Comparison of ENCODE assay signal across 8 cellular contexts in the genomic region with DNA sequence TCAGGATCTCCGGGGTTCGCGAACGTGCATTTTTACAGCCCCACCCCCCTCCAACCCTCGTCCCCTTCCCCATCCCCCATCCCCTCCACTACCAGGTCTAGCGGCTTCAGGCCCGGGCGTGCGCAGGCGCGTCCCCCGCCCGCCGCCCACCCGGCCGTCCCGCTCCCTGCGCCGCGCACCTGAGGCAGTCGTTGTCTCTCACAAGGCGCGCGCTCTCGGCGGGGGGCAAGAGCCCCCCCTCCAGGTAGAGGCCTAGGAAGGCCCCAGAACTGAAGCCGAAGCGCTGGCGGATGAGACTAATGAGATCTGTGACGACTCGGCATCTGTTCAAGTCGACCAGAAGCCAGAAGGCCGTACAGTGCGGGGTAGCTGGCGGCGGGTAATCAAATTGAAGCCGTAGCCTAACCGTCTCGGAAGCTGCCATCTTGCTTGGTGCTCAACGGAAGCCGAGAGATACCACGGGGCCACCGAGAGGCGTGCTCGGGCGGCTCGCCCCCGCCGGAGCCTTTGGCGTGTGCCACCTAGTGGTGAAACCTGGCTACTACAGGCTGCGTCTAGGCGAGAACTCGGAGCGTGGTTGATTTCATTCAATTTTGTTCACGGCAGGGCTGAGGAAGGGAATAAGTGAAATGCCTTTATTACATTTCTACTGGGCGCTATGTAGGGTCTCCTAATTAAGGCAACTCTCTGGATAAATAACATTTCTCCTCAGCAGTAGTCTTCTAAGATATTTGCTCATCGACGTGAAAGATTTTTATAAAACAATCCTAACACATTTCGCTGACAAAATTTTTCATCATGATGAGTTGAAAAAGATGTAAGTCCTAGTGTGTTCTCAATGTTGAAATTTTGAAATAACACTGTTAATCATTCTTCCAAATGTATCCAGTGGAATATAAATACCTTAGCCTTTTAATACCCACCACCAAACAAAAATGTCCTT. TPM values are rescaled to one million over a fixed set of nuclear protein-coding genes. Genes with fewer than 3 reads are reported as not detected.
A peak's percentile ranks its signal among the peaks of the same experiment; 100 is the strongest.
DNase-seq lines count a peak whose midpoint lies in the region; ATAC-seq, FAIRE-seq and TF ChIP-seq lines count a peak whose summit lies in the region.

A gene with protein sequence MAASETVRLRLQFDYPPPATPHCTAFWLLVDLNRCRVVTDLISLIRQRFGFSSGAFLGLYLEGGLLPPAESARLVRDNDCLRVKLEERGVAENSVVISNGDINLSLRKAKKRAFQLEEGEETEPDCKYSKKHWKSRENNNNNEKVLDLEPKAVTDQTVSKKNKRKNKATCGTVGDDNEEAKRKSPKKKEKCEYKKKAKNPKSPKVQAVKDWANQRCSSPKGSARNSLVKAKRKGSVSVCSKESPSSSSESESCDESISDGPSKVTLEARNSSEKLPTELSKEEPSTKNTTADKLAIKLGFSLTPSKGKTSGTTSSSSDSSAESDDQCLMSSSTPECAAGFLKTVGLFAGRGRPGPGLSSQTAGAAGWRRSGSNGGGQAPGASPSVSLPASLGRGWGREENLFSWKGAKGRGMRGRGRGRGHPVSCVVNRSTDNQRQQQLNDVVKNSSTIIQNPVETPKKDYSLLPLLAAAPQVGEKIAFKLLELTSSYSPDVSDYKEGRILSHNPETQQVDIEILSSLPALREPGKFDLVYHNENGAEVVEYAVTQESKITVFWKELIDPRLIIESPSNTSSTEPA (minus strand): TSS at position 455 of the 943 bp plus-strand sequence. CDS start 31 bp downstream, at position 424.

- H3K4me3 ChIP-seq in H1 (ENCODE audit: extremely low read depth in 1 of 4, insufficient read depth in 2 of 4, low read depth in 3 of 4, low read length in 4 of 4) (peak within 1 kb of the TSS; percentile 55 to 88 (median 70)), mesodermal cell (ENCODE audit: extremely low read depth, insufficient read depth, low read length, poor library complexity, severe bottlenecking) (peak within 1 kb of the TSS; percentile 88)

- peak; percentile 89 to 94 for TF ChIP-seq POLR2A in H1 (IDR thresholded peaks at IDR 0.05; ENCODE audit: control extremely low read depth in 1 of 2, low read depth in 2 of 2, low read length in 2 of 2)

- H3K4me2 ChIP-seq in H1 (ENCODE audit: insufficient read depth in 1 of 2, low read depth in 2 of 2, low read length in 2 of 2) = peak within 1 kb of the TSS; percentile 20 to 53; a peak in 3 of 4 replicates

- H2BK15ac ChIP-seq in H1 (ENCODE audit: low read length) = no peak within 1 kb of the TSS; the same call in 1 of the 2 replicates

- no peaks in the 10 kb centered on the region; a peak in 1 of 7 replicates for H3K4me1 ChIP-seq in H1 (replicated peaks in 1 of 4; ENCODE audit: control insufficient read depth in 3 of 4, insufficient read depth in 4 of 4, low read length in 3 of 4)
- H3K4me1 ChIP-seq in mesodermal cell (ENCODE audit: control insufficient read depth, insufficient read depth, low read length, poor library complexity, severe bottlenecking) = no peaks in the 10 kb centered on the region

- H3K56ac ChIP-seq in H1 (replicated peaks; ENCODE audit: insufficient read length, low read depth, low read length) = peak within 1 kb of the TSS; percentile 95

- TF ChIP-seq RAD21 in H1 (IDR thresholded peaks at IDR 0.05 in 1 of 2, conservative IDR thresholded peaks at IDR 0.05 in 1 of 2; ENCODE audit: low read depth in 2 of 2, low read length in 2 of 2) = peak; percentile 53 to 64

- no peak for TF ChIP-seq EP300 in H1 (IDR thresholded peaks at IDR 0.05; ENCODE audit: borderline replicate concordance in 1 of 2, low read depth in 2 of 2, low read length in 2 of 2)

- CTCF ChIA-PET in H1 (lab: Charles Lee; ENCODE audit: partially characterized antibody) = interaction anchor here (0.5 to 1.3 kb wide), 8 partner anchors 14 to 1277 kb away, joined by 3 to 4 read pairs (median 3); no protein-coding TSS in a partner anchor

- WGBS in H1 (ENCODE audit: extremely low coverage in 1 of 2, insufficient coverage in 1 of 2, insufficient read length in 1 of 2, insufficient replicate concordance in 2 of 2, low coverage in 1 of 2, low lambda C conversion rate in 2 of 2, missing lambda C conversion rate in 1 of 2), 2 experiments = 8% methylated on average over 49 of the region's 59 CpGs; no CpG with 5 or more reads in 1 of the 2 experiments
- WGBS in mesodermal cell (ENCODE audit: insufficient coverage in 2 of 2), 2 experiments = 0% methylated on average over 34 to 38 of the region's 59 CpGs

- H4K20me1 ChIP-seq in H1 (replicated peaks in 1 of 2; ENCODE audit: control insufficient read depth in 1 of 2, insufficient read depth in 2 of 2, low read length in 2 of 2) = no peaks in the 10 kb centered on the region

- H4K8ac ChIP-seq in H1 (ENCODE audit: extremely low read depth, insufficient read depth, low read length) = peak within 1 kb of the TSS; percentile 98

- no peak within 1 kb of the TSS for H2BK120ac ChIP-seq in H1 (replicated peaks; ENCODE audit: low read depth, low read length)

- no peak within 1 kb of the TSS for H2AK5ac ChIP-seq in H1 (ENCODE audit: low read depth, low read length)

- DNase-seq in Caki2 (ENCODE audit: low read depth) = peak; percentile 85
- peak; percentile 82 for DNase-seq in HT1080 (ENCODE audit: low read depth)
- DNase-seq in NOMO-1 (lab: John Stamatoyannopoulos, UW; ENCODE audit: unreplicated experiment in 2 of 2) = peak; percentile 91
- DNase-seq in activated CD8-positive, alpha-beta memory T cell treated with anti-CD3 and anti-CD28 coated beads for 4 hours (ENCODE audit: low read depth in 2 of 2) = peak; percentile 85 to 91
- DNase-seq in H1 (ENCODE audit: low read depth in 1 of 2, low spot score in 2 of 2) = peak; percentile 82 to 99
- DNase-seq in stimulated activated CD8-positive, alpha-beta memory T cell treated with anti-CD3 and anti-CD28 coated beads, Interleukin-15, amount 100 ng/mL, for 4 hours (ENCODE audit: low read depth in 2 of 2) = peak; percentile 76 to 84

- H3K36me3 ChIP-seq in H1 (ENCODE audit: control insufficient read depth in 2 of 4, insufficient read depth in 4 of 4, low read length in 3 of 4) (no peaks in the 10 kb centered on the region), mesodermal cell (ENCODE audit: control insufficient read depth, insufficient read depth, low read length) (no peaks in the 10 kb centered on the region)

- peak within 1 kb of the TSS; percentile 96 for H2BK5ac ChIP-seq in H1 (ENCODE audit: low read depth, low read length)

- TF ChIP-seq CTCF in H1 (IDR thresholded peaks at IDR 0.05; ENCODE audit: control extremely low read depth in 1 of 3, insufficient read depth in 1 of 3, low read depth in 1 of 3, low read length in 3 of 3) = peak; percentile 90 to 98 (median 93)

- peak within 1 kb of the TSS; percentile 76 to 99 (median 94) for H3K9ac ChIP-seq in H1 (replicated peaks in 1 of 4; ENCODE audit: extremely low read depth in 1 of 4, low read depth in 3 of 4, low read length in 3 of 4)

- H3K14ac ChIP-seq in H1 (ENCODE audit: insufficient read length) = no peak within 1 kb of the TSS

- H4K91ac ChIP-seq in H1 (replicated peaks; ENCODE audit: insufficient read length, low read length) = peak within 1 kb of the TSS; percentile 94

- peak within 1 kb of the TSS; percentile 95 for H3K18ac ChIP-seq in H1 (ENCODE audit: extremely low read depth, low read length)

- no peaks in the 10 kb centered on the region for H3K23me2 ChIP-seq in H1 (ENCODE audit: low read depth, low read length)

- FAIRE-seq in H1 (lab: Jason Lieb, UNC) = no peak

- peak within 1 kb of the TSS; percentile 98; the same call in 1 of the 2 replicates for H2BK12ac ChIP-seq in H1 (ENCODE audit: low read depth, low read length)

- POLR2A ChIA-PET in H1 (lab: Charles Lee; ENCODE audit: partially characterized antibody) = interaction anchor here (0.6 to 1.0 kb wide), 5 partner anchors 9 to 1699 kb away, joined by 3 to 5 read pairs (median 4); partner anchors contain the start of gene SCPEP1

- H2BK20ac ChIP-seq in H1 (ENCODE audit: low read length) = no peak within 1 kb of the TSS

- peak within 1 kb of the TSS; percentile 47; the same call in 1 of the 2 replicates for H2AFZ ChIP-seq in H1 (ENCODE audit: low read length)

- no peaks in the 10 kb centered on the region for H3K27me3 ChIP-seq in H1 (replicated peaks in 1 of 4; ENCODE audit: control insufficient read depth in 3 of 4, extremely low read depth in 1 of 4, insufficient read depth in 3 of 4, low read length in 3 of 4)

- H4K5ac ChIP-seq in H1 (ENCODE audit: insufficient read length, low read depth, low read length) = peak within 1 kb of the TSS; percentile 93

- H3K27ac ChIP-seq in H1 (ENCODE audit: low read depth, low read length) (peak within 1 kb of the TSS; percentile 96), mesodermal cell (ENCODE audit: low read depth, low read length, severe bottlenecking) (peak within 1 kb of the TSS; percentile 98)

- ATAC-seq in GM21360 (IDR thresholded peaks at IDR 0.05; ENCODE audit: unreplicated experiment) = peak; percentile 97

- no peaks in the 10 kb centered on the region for H3K9me3 ChIP-seq in H1 (ENCODE audit: insufficient read depth in 2 of 2, low read depth in 1 of 2, low read length in 1 of 2)
- H3K9me3 ChIP-seq in mesodermal cell (ENCODE audit: control insufficient read depth, low read length) = no peaks in the 10 kb centered on the region

- H3K79me1 ChIP-seq in H1 (ENCODE audit: low read depth, low read length) = peaks cover 3% of the 10 kb centered on the region; the same call in 1 of the 2 replicates

- no peak within 1 kb of the TSS for H3K23ac ChIP-seq in H1 (ENCODE audit: insufficient read length)

- peaks cover 5 to 33% of the 10 kb centered on the region in 2 experiments; a peak in 3 of 4 replicates for H3K79me2 ChIP-seq in H1 (ENCODE audit: control insufficient read depth in 1 of 2, insufficient read depth in 2 of 2, low read length in 2 of 2)

- H3K4ac ChIP-seq in H1 (replicated peaks; ENCODE audit: insufficient read length, low read depth, low read length) = peak within 1 kb of the TSS; percentile 75

- in situ Hi-C loops in Caki2 (cut with HindIII; ENCODE audit: low pct_unique_long_range_greater_than_20kb, low sequenced_read_pairs) = no loop called here

RNA-seq across cellular contexts. Expression of the gene that starts here (rescaled TPM):
- 7.4 and 9.5 TPM in 2 replicates for total RNA-seq in Caki2 (2014; rRNA removed; shearing (Covaris generic); ENCODE audit: low replicate concordance)
- total RNA-seq in HT1080 (2014; rRNA removed; shearing (Covaris generic)) = 15.1 and 16.9 TPM in 2 replicates
- 13.0 and 15.5 TPM in 2 replicates for polyA plus RNA-seq in HT1080 (2015; cell fraction: cytosol; rRNA removed)
- 27.6 and 31.5 TPM in 2 replicates for polyA plus RNA-seq in HT1080 (2015; cell fraction: nucleus; rRNA removed)
- total RNA-seq in H1 (2021; fragmentation: NEBNext Ultra II Directional; extraction: Animal tissue kit (Norgen Biotek cat#: 25700)) = 21.3 and 23.6 TPM in 2 replicates
- polyA plus RNA-seq in H1 (2011; rRNA removed) = 3.1 and 5.2 TPM in 2 replicates
- 7.3 TPM for polyA plus RNA-seq in H1 (2011; cell fraction: cytosol; rRNA removed)
- 2.5 TPM for polyA plus RNA-seq in H1 (2011; cell fraction: nucleus; rRNA removed)
- polyA plus RNA-seq in H1 (2012, experiment 1 of 2) = 13.2 to 16.5 TPM (median 13.9 TPM) in 4 replicates
- polyA plus RNA-seq in H1 (2012, experiment 2 of 2) = 2.0 TPM
- polyA plus RNA-seq in H1 (2013, experiment 1 of 2) = 19.4 TPM
- 18.7 TPM for polyA plus RNA-seq in H1 (2013, experiment 2 of 2)
- polyA minus RNA-seq in H1 (2011; rRNA and poly(A)+ RNA removed) = 5.0 and 6.5 TPM in 2 replicates
- 4.5 TPM for polyA minus RNA-seq in H1 (2011; cell fraction: cytosol; rRNA and poly(A)+ RNA removed)
- 7.6 TPM for polyA minus RNA-seq in H1 (2011; cell fraction: nucleus; rRNA and poly(A)+ RNA removed)
- polyA plus RNA-seq in mesodermal cell (2013, experiment 1 of 2) = 21.6 TPM
- polyA plus RNA-seq in mesodermal cell (2013, experiment 2 of 2) = 22.3 TPM

Comparison
In these comparisons a context has a peak if more than half of its experiments do, and no peak if none do; other contexts are left out.
1. Peak in every context shown above with its lines: DNase-seq, ATAC-seq, H3K4me3 ChIP-seq and H3K27ac ChIP-seq.